Comparison of ENCODE assay signal across 2 cellular contexts in the genomic region with DNA sequence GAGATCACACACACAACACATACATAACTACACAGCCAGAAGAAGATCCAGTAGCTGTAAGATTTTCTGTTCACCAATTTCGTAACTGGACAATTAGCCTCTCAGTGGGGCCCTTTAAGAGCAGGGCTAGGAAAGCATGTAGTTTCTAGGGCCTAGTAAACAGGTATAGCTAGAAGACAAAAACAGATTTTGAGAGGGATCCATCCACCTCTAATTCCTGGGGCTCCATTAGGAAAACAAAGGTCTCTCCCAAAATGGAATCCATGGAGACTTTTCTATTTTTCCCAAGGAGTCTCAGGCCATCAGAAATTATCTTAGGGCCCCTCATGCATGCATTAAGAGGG.
TF ChIP-seq lines count a peak whose summit lies in the region.

No MANE protein-coding gene starts in this region.

TF ChIP-seq in GM23338, 12 proteins besides CTCF, POLR2A, EP300 and RAD21:
- TF ChIP-seq POLR2AphosphoS5 (IDR thresholded peaks at IDR 0.05; ENCODE audit: low read depth) = no peak
- TF ChIP-seq NANOG (IDR thresholded peaks at IDR 0.05; ENCODE audit: borderline replicate concordance) = no peak
- TF ChIP-seq CREB1 (CRISPR knock-in tag; IDR thresholded peaks at IDR 0.05; ENCODE audit: low read depth) = no peak
- TF ChIP-seq ZNF331 (CRISPR knock-in tag; IDR thresholded peaks at IDR 0.05; ENCODE audit: low read depth) = no peak
- no peak for TF ChIP-seq JUNB (IDR thresholded peaks at IDR 0.05; ENCODE audit: unreplicated experiment)
- no peak for TF ChIP-seq REST (IDR thresholded peaks at IDR 0.05; ENCODE audit: unreplicated experiment)
- TF ChIP-seq STAT1 (IDR thresholded peaks at IDR 0.05; ENCODE audit: unreplicated experiment) = no peak
- TF ChIP-seq, protein P1, sequence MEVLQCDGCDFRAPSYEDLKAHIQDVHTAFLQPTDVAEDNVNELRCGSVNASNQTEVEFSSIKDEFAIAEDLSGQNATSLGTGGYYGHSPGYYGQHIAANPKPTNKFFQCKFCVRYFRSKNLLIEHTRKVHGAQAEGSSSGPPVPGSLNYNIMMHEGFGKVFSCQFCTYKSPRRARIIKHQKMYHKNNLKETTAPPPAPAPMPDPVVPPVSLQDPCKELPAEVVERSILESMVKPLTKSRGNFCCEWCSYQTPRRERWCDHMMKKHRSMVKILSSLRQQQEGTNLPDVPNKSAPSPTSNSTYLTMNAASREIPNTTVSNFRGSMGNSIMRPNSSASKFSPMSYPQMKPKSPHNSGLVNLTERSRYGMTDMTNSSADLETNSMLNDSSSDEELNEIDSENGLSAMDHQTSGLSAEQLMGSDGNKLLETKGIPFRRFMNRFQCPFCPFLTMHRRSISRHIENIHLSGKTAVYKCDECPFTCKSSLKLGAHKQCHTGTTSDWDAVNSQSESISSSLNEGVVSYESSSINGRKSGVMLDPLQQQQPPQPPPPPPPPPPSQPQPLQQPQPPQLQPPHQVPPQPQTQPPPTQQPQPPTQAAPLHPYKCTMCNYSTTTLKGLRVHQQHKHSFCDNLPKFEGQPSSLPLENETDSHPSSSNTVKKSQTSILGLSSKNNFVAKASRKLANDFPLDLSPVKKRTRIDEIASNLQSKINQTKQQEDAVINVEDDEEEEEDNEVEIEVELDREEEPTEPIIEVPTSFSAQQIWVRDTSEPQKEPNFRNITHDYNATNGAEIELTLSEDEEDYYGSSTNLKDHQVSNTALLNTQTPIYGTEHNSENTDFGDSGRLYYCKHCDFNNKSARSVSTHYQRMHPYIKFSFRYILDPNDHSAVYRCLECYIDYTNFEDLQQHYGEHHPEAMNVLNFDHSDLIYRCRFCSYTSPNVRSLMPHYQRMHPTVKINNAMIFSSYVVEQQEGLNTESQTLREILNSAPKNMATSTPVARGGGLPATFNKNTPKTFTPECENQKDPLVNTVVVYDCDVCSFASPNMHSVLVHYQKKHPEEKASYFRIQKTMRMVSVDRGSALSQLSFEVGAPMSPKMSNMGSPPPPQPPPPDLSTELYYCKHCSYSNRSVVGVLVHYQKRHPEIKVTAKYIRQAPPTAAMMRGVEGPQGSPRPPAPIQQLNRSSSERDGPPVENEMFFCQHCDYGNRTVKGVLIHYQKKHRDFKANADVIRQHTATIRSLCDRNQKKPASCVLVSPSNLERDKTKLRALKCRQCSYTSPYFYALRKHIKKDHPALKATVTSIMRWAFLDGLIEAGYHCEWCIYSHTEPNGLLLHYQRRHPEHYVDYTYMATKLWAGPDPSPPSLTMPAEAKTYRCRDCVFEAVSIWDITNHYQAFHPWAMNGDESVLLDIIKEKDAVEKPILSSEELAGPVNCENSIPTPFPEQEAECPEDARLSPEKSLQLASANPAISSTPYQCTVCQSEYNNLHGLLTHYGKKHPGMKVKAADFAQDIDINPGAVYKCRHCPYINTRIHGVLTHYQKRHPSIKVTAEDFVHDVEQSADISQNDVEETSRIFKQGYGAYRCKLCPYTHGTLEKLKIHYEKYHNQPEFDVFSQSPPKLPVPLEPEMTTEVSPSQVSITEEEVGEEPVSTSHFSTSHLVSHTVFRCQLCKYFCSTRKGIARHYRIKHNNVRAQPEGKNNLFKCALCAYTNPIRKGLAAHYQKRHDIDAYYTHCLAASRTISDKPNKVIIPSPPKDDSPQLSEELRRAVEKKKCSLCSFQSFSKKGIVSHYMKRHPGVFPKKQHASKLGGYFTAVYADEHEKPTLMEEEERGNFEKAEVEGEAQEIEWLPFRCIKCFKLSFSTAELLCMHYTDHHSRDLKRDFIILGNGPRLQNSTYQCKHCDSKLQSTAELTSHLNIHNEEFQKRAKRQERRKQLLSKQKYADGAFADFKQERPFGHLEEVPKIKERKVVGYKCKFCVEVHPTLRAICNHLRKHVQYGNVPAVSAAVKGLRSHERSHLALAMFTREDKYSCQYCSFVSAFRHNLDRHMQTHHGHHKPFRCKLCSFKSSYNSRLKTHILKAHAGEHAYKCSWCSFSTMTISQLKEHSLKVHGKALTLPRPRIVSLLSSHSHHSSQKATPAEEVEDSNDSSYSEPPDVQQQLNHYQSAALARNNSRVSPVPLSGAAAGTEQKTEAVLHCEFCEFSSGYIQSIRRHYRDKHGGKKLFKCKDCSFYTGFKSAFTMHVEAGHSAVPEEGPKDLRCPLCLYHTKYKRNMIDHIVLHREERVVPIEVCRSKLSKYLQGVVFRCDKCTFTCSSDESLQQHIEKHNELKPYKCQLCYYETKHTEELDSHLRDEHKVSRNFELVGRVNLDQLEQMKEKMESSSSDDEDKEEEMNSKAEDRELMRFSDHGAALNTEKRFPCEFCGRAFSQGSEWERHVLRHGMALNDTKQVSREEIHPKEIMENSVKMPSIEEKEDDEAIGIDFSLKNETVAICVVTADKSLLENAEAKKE (CRISPR knock-in tag; IDR thresholded peaks at IDR 0.05) = no peak
TF ChIP-seq in GM23338: peak in this region for 0.

TF ChIP-seq in K562, 482 proteins besides CTCF, POLR2A, EP300 and RAD21:
- TF ChIP-seq ZNF764 (CRISPR knock-in tag; IDR thresholded peaks at IDR 0.05; ENCODE audit: low read depth) (no peak), OTX1 (CRISPR knock-in tag; IDR thresholded peaks at IDR 0.05) (no peak), TGIF2 (CRISPR knock-in tag; IDR thresholded peaks at IDR 0.05) (no peak), CBX3 (IDR thresholded peaks at IDR 0.05; ENCODE audit: borderline replicate concordance in 1 of 2, low read length in 2 of 2) (peak in 1 of 2 experiments; percentile 87; a peak in 2 of 3 replicates), CBX5 (IDR thresholded peaks at IDR 0.05; ENCODE audit: borderline replicate concordance, low read depth) (peak; percentile 65; the same call in 1 of the 2 replicates), ZFP36 (IDR thresholded peaks at IDR 0.05; ENCODE audit: low read depth, low read length, partially characterized antibody) (peak; percentile 87), PML (IDR thresholded peaks at IDR 0.05; ENCODE audit: low read length) (no peak), TRIM28 (IDR thresholded peaks at IDR 0.05) (peak; percentile 71), MAZ (CRISPR knock-in tag; conservative IDR thresholded peaks at IDR 0.05 in 1 of 2, IDR thresholded peaks at IDR 0.05 in 1 of 2) (no peak), ILF3 (IDR thresholded peaks at IDR 0.05; ENCODE audit: borderline replicate concordance) (no peak), DNMT1 (IDR thresholded peaks at IDR 0.05) (no peak), RBM39 (optimal IDR thresholded peaks at IDR 0.05; ENCODE audit: low read depth, low read length) (no peak), E2F4 (CRISPR knock-in tag; IDR thresholded peaks at IDR 0.05; ENCODE audit: low read depth) (no peak), ARID1B (IDR thresholded peaks at IDR 0.05) (no peak), ZSCAN32 (CRISPR knock-in tag; IDR thresholded peaks at IDR 0.05) (no peak), DMBX1 (CRISPR knock-in tag; IDR thresholded peaks at IDR 0.05; ENCODE audit: borderline replicate concordance) (no peak)
- TF ChIP-seq, protein P2, sequence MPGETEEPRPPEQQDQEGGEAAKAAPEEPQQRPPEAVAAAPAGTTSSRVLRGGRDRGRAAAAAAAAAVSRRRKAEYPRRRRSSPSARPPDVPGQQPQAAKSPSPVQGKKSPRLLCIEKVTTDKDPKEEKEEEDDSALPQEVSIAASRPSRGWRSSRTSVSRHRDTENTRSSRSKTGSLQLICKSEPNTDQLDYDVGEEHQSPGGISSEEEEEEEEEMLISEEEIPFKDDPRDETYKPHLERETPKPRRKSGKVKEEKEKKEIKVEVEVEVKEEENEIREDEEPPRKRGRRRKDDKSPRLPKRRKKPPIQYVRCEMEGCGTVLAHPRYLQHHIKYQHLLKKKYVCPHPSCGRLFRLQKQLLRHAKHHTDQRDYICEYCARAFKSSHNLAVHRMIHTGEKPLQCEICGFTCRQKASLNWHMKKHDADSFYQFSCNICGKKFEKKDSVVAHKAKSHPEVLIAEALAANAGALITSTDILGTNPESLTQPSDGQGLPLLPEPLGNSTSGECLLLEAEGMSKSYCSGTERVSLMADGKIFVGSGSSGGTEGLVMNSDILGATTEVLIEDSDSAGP (CRISPR knock-in tag; IDR thresholded peaks at IDR 0.05) = peak; percentile 72; the same call in 1 of the 2 replicates
- TF ChIP-seq, protein P3, sequence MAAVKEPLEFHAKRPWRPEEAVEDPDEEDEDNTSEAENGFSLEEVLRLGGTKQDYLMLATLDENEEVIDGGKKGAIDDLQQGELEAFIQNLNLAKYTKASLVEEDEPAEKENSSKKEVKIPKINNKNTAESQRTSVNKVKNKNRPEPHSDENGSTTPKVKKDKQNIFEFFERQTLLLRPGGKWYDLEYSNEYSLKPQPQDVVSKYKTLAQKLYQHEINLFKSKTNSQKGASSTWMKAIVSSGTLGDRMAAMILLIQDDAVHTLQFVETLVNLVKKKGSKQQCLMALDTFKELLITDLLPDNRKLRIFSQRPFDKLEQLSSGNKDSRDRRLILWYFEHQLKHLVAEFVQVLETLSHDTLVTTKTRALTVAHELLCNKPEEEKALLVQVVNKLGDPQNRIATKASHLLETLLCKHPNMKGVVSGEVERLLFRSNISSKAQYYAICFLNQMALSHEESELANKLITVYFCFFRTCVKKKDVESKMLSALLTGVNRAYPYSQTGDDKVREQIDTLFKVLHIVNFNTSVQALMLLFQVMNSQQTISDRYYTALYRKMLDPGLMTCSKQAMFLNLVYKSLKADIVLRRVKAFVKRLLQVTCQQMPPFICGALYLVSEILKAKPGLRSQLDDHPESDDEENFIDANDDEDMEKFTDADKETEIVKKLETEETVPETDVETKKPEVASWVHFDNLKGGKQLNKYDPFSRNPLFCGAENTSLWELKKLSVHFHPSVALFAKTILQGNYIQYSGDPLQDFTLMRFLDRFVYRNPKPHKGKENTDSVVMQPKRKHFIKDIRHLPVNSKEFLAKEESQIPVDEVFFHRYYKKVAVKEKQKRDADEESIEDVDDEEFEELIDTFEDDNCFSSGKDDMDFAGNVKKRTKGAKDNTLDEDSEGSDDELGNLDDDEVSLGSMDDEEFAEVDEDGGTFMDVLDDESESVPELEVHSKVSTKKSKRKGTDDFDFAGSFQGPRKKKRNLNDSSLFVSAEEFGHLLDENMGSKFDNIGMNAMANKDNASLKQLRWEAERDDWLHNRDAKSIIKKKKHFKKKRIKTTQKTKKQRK (IDR thresholded peaks at IDR 0.05; ENCODE audit: borderline replicate concordance, low read depth, low read length) = 0 out of 2 replicates have a peak, but pooled peaks have one; percentile 31
- TF ChIP-seq, protein P4, sequence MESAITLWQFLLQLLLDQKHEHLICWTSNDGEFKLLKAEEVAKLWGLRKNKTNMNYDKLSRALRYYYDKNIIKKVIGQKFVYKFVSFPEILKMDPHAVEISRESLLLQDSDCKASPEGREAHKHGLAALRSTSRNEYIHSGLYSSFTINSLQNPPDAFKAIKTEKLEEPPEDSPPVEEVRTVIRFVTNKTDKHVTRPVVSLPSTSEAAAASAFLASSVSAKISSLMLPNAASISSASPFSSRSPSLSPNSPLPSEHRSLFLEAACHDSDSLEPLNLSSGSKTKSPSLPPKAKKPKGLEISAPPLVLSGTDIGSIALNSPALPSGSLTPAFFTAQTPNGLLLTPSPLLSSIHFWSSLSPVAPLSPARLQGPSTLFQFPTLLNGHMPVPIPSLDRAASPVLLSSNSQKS (CRISPR knock-in tag; IDR thresholded peaks at IDR 0.05) = no peak
- TF ChIP-seq, protein P5, sequence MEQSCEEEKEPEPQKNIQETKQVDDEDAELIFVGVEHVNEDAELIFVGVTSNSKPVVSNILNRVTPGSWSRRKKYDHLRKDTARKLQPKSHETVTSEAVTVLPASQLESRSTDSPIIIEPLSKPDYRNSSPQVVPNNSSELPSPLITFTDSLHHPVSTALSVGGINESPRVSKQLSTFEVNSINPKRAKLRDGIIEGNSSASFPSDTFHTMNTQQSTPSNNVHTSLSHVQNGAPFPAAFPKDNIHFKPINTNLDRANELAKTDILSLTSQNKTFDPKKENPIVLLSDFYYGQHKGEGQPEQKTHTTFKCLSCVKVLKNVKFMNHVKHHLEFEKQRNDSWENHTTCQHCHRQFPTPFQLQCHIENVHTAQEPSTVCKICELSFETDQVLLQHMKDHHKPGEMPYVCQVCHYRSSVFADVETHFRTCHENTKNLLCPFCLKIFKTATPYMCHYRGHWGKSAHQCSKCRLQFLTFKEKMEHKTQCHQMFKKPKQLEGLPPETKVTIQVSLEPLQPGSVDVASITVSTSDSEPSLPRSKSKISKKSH (CRISPR knock-in tag; IDR thresholded peaks at IDR 0.05) = no peak
